21 cellular contexts compared by ENCODE assay signal in the genomic region with DNA sequence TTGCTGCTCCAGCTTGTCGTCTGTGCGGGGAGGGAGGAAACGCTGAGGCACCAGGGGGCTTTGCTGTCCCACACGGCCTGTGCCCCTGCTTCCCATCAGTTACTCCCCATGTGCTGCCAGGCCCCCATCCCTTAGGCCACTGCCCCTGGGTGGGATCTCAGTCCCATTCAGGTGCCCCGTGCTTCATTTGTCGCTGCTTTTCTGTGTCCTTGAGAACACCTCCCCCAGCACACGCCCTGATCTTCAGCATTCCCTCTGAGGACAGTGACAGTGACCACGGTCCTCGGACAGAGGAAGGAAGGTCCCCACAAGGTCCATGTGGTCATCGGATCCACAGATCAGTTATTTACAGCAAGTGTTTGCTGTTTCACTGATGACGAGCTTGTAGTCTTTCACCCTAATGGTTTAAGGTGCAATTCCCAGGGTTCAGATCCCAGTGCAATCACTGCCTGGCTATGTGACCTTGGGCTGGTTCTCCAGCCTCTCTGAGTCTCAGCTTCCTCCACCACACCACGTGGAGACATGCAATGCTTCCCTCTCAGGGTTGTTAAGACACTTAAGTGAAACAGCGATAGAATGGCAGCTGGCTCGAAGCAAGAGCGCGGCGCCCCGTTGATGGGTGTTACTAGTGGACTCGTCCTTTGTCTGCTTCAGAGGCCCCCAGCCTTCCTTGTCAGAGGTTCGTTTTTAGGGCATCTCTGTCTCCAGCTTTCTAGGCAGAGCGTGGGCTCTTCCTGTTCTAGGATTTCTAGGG. TPM values are rescaled to one million over a fixed set of nuclear protein-coding genes. Genes with fewer than 3 reads are reported as not detected.
DNase-seq lines count a peak whose midpoint lies in the region; ATAC-seq and TF ChIP-seq lines count a peak whose summit lies in the region.
"Had no signal": no experiment of that assay in that cellular context is flagged by ENCODE, and none has a peak within 500 bp of the region (broad histone marks: within the 10 kb centered on the region; RNA-seq: fewer than 3 reads in every experiment).

No MANE protein-coding gene starts in this region.

- H2AFZ ChIP-seq in trophoblast cell (ENCODE audit: insufficient read depth, low read length, poor library complexity): no peak overlapping the region

- no peak overlapping the region for H3K18ac ChIP-seq in trophoblast cell (ENCODE audit: low read length)

- H3K14ac ChIP-seq in trophoblast cell (ENCODE audit: low read length): no peak overlapping the region

- no peaks in the 10 kb centered on the region for H3K9me3 ChIP-seq in WERI-Rb-1 (ENCODE audit: severe bottlenecking)
- peaks cover 4% of the 10 kb centered on the region for H3K9me3 ChIP-seq in trophoblast cell (ENCODE audit: insufficient read depth, low read depth, low read length)
- H3K9me3 ChIP-seq: breast epithelium, HAP-1, prostate gland, transverse colon had no signal

- H3K23ac ChIP-seq in trophoblast cell (ENCODE audit: low read length): no peak overlapping the region

- H3K4me2 ChIP-seq in trophoblast cell (ENCODE audit: low read length): no peak overlapping the region

- POLR2A ChIA-PET in MCF 10A (lab: Yijun Ruan, JAX): no interaction called here

- H3K36me3 Mint-ChIP-seq in IgD-negative memory B cell (no peaks in the 10 kb centered on the region), glutamatergic neuron (ENCODE audit: unreplicated experiment) (no peaks in the 10 kb centered on the region), MCF 10A (ENCODE audit: insufficient read depth, unreplicated experiment) (no peaks in the 10 kb centered on the region)
- H3K36me3 Mint-ChIP-seq: naive B cell had no signal

- no peaks in the 10 kb centered on the region for H3K27me3 Mint-ChIP-seq in IgD-negative memory B cell
- H3K27me3 Mint-ChIP-seq in glutamatergic neuron (ENCODE audit: unreplicated experiment): peaks cover 36% of the 10 kb centered on the region
- H3K27me3 Mint-ChIP-seq in MCF 10A (ENCODE audit: insufficient read depth, unreplicated experiment): peaks cover 15% of the 10 kb centered on the region

- intact Hi-C loops in MCF 10A (cut with micrococcal nuclease): no loop called here
- intact Hi-C loops in dorsolateral prefrontal cortex (cut with DNase I): loop anchor here in 1 of 2 donors (10.0 kb wide), 1 partner anchor 151 kb away; no protein-coding TSS in a partner anchor

- H4K91ac ChIP-seq in trophoblast cell (ENCODE audit: low read depth, low read length): no peak overlapping the region

- no CpG with 5 or more reads among the region's 21 CpGs for WGBS in trophoblast cell (ENCODE audit: extremely low coverage, insufficient coverage, insufficient read length)

- peaks cover 9% of the 10 kb centered on the region for H3K36me3 ChIP-seq in WERI-Rb-1
- peaks cover 3 to 4% of the 10 kb centered on the region in 2 experiments for H3K36me3 ChIP-seq in trophoblast cell (ENCODE audit: control insufficient read depth in 1 of 2, insufficient read depth in 2 of 2, low read length in 2 of 2)
- H3K36me3 ChIP-seq: breast epithelium, HAP-1, prostate gland, transverse colon had no signal

- peak overlapping the region; percentile 9 for H4K12ac ChIP-seq in trophoblast cell (ENCODE audit: low read depth, low read length)

- H3K4ac ChIP-seq in trophoblast cell (ENCODE audit: low read depth, low read length): no peak overlapping the region

- H3K9me3 Mint-ChIP-seq in IgD-negative memory B cell: no peaks in the 10 kb centered on the region
- H3K9me3 Mint-ChIP-seq in glutamatergic neuron (ENCODE audit: unreplicated experiment): peaks cover 22% of the 10 kb centered on the region
- H3K9me3 Mint-ChIP-seq in MCF 10A (ENCODE audit: unreplicated experiment): no peaks in the 10 kb centered on the region
- H3K9me3 Mint-ChIP-seq: activated CD4-positive, alpha-beta T cell treated with anti-CD3 and anti-CD28 coated beads, Interleukin-2, amount 10 ng/mL, durations not matched to agents 24 days and 14 days; activated T-helper 17 cell treated with anti-CD3 and anti-CD28 coated beads, Interleukin-2, amount 50 U/mL, for 72 hours; naive B cell had no signal

- no peak overlapping the region for H2BK120ac ChIP-seq in trophoblast cell (ENCODE audit: insufficient read depth, low read length, poor library complexity)

- ATAC-seq in GM21526 (IDR thresholded peaks at IDR 0.05; ENCODE audit: low FRiP score, unreplicated experiment) (no peak), HG02981 (IDR thresholded peaks at IDR 0.05; ENCODE audit: unreplicated experiment) (no peak)
- ATAC-seq: activated T-helper 17 cell treated with anti-CD3 and anti-CD28 coated beads, Interleukin-2, amount 50 U/mL, for 72 hours; foreskin keratinocyte had no signal

- no peaks in the 10 kb centered on the region for H3K79me1 ChIP-seq in trophoblast cell (ENCODE audit: low read length)

- H3K4me1 ChIP-seq in trophoblast cell (ENCODE audit: control insufficient read depth in 1 of 2, insufficient read depth in 2 of 2, low read length in 2 of 2): peaks cover 6 to 7% of the 10 kb centered on the region in 2 experiments
- H3K4me1 ChIP-seq: breast epithelium, foreskin keratinocyte, HAP-1, transverse colon had no signal

- no peak overlapping the region for H3K9ac ChIP-seq in trophoblast cell (ENCODE audit: low read length)

- no TSS peak for BruUV-seq in MCF 10A (replicated peaks; lab: Mats Ljungman, UMichigan)

- H3K27ac ChIP-seq in WERI-Rb-1 (peak overlapping the region; percentile 76), trophoblast cell (ENCODE audit: low read depth, low read length) (no peak overlapping the region), dorsolateral prefrontal cortex (peak overlapping the region in 18 of 59 donors; percentile 6 to 61 (median 38))
- H3K27ac ChIP-seq: breast epithelium, foreskin keratinocyte, prostate gland, transverse colon had no signal

- TF ChIP-seq CTCF in WERI-Rb-1 (IDR thresholded peaks at IDR 0.05; ENCODE audit: low read depth, low read length) (no peak), glutamatergic neuron (IDR thresholded peaks at IDR 0.05; ENCODE audit: partially characterized antibody, unreplicated experiment) (no peak), MCF 10A (IDR thresholded peaks at IDR 0.05; ENCODE audit: unreplicated experiment) (no peak), dorsolateral prefrontal cortex (IDR thresholded peaks at IDR 0.05 in 54 of 56, conservative IDR thresholded peaks at IDR 0.05 in 2 of 56; ENCODE audit: low read depth in 1 of 56, partially characterized antibody in 56 of 56) (no peak)

- no peaks in the 10 kb centered on the region for H3K79me2 ChIP-seq in trophoblast cell (ENCODE audit: control insufficient read depth, insufficient read depth, low read length, poor library complexity)

- H3K4me1 Mint-ChIP-seq in IgD-negative memory B cell (peaks cover 22 to 32% (median 26%) of the 10 kb centered on the region in 3 donors), glutamatergic neuron (ENCODE audit: low read depth, unreplicated experiment) (peaks cover 37% of the 10 kb centered on the region), MCF 10A (ENCODE audit: insufficient read depth, unreplicated experiment) (peaks cover 5% of the 10 kb centered on the region)

- CTCF ChIA-PET in MCF 10A (lab: Yijun Ruan, JAX): interaction anchor here (0.6 to 3.2 kb wide), 5 partner anchors 32 to 457 kb away, joined by 3 to 12 read pairs (median 4); no protein-coding TSS in a partner anchor

- H2BK12ac ChIP-seq in trophoblast cell (ENCODE audit: low read length): no peak overlapping the region

- no peak overlapping the region for H4K8ac ChIP-seq in trophoblast cell (ENCODE audit: low read depth, low read length)

- no peak overlapping the region for H2BK5ac ChIP-seq in trophoblast cell (ENCODE audit: low read depth, low read length, poor library complexity)

- H3K27ac Mint-ChIP-seq in IgD-negative memory B cell (peak overlapping the region; percentile 14 to 55 (median 35)), glutamatergic neuron (ENCODE audit: unreplicated experiment) (peak overlapping the region; percentile 76), MCF 10A (ENCODE audit: low read depth, unreplicated experiment) (no peak overlapping the region)
- H3K27ac Mint-ChIP-seq: activated CD4-positive, alpha-beta T cell treated with anti-CD3 and anti-CD28 coated beads, Interleukin-2, amount 10 ng/mL, durations not matched to agents 24 days and 14 days; activated T-helper 17 cell treated with anti-CD3 and anti-CD28 coated beads, Interleukin-2, amount 50 U/mL, for 72 hours had no signal

- no peak overlapping the region for H3K4me3 ChIP-seq in WERI-Rb-1 (ENCODE audit: low read depth, low read length)
- H3K4me3 ChIP-seq in trophoblast cell (ENCODE audit: low read depth, low read length): no peak overlapping the region
- no peak overlapping the region for H3K4me3 ChIP-seq in dorsolateral prefrontal cortex
- H3K4me3 ChIP-seq: breast epithelium, HAP-1, prostate gland, transverse colon had no signal

- H3K4me3 Mint-ChIP-seq in IgD-negative memory B cell: no peak overlapping the region
- H3K4me3 Mint-ChIP-seq in glutamatergic neuron (ENCODE audit: unreplicated experiment): peak overlapping the region; percentile 50
- H3K4me3 Mint-ChIP-seq in MCF 10A (ENCODE audit: unreplicated experiment): no peak overlapping the region
- H3K4me3 Mint-ChIP-seq: activated CD4-positive, alpha-beta T cell treated with anti-CD3 and anti-CD28 coated beads, Interleukin-2, amount 10 ng/mL, durations not matched to agents 24 days and 14 days; activated T-helper 17 cell treated with anti-CD3 and anti-CD28 coated beads, Interleukin-2, amount 50 U/mL, for 72 hours had no signal

- H2AK5ac ChIP-seq in trophoblast cell (ENCODE audit: low read length): no peak overlapping the region

- DNase-seq in WERI-Rb-1 (no peak), glutamatergic neuron (no peak), trophoblast cell (peak in 1 of 2 donors; percentile 8), MCF 10A (ENCODE audit: unreplicated experiment) (no peak), dorsolateral prefrontal cortex (no peak)
- DNase-seq: activated CD4-positive, alpha-beta T cell treated with anti-CD3 and anti-CD28 coated beads, Interleukin-2, amount 10 ng/mL, durations not matched to agents 24 days and 14 days; dermis blood vessel endothelial cell; foreskin keratinocyte; naive B cell; NCI-H1436; NCI-H526 treated with DMSO at 0.1 percent for 48 hours; SHP77 treated with DMSO at 0.1 percent for 48 hours; stimulated activated naive CD4-positive, alpha-beta T cell treated with Interleukin-2 at 50 U/mL for 16 hours; transverse colon had no signal

- H3K27me3 ChIP-seq in WERI-Rb-1 (ENCODE audit: insufficient read depth, low read depth, severe bottlenecking) (no peaks in the 10 kb centered on the region), trophoblast cell (ENCODE audit: insufficient read depth, low read length) (no peaks in the 10 kb centered on the region), dorsolateral prefrontal cortex (no peaks in the 10 kb centered on the region)
- H3K27me3 ChIP-seq: breast epithelium had no signal

RNA-seq across cellular contexts. Expression of a gene that starts 53.2 kb away (rescaled TPM):
- polyA plus RNA-seq in IgD-negative memory B cell: 22.8 TPM
- total RNA-seq in glutamatergic neuron (ENCODE audit: unreplicated experiment) (62.7 TPM), MCF 10A (2022) (28.0 and 33.2 TPM in 2 replicates), dorsolateral prefrontal cortex (100 to 1,000 TPM in 7 of 120 experiments, 10 to 100 TPM in 113; 48.9 to 123 (median 70.7) TPM)
- 32.7 and 33.3 TPM in 2 replicates for polyA plus RNA-seq in trophoblast cell (2013)

RNA-seq across cellular contexts. Expression of a gene that starts 53.3 kb away (rescaled TPM):
- polyA plus RNA-seq in IgD-negative memory B cell: 28.2 TPM
- total RNA-seq in glutamatergic neuron (ENCODE audit: unreplicated experiment): 25.2 TPM
- polyA plus RNA-seq in trophoblast cell (2013): 8.8 and 9.9 TPM in 2 replicates
- 19.4 and 20.4 TPM in 2 replicates for total RNA-seq in MCF 10A (2022)
- 10 to 100 TPM; 11.9 to 33.6 (median 20.1) TPM for total RNA-seq in dorsolateral prefrontal cortex
